Comparison of ENCODE assay signal across 27 cellular contexts in genomic region chr2:8080063-8080462, GRCh38.
"Had no signal": no experiment of that assay in that cellular context is flagged by ENCODE, and none has a peak within 500 bp of the region (broad histone marks: within the 10 kb centered on the region; RNA-seq: fewer than 3 reads in every experiment).

No MANE protein-coding gene starts in this region.

- H3K27me3 ChIP-seq: adrenal gland, body of pancreas, breast epithelium had no signal

- FAIRE-seq: astrocyte, RCC 7860 had no signal

- DNase-seq: activated CD4-positive, alpha-beta T cell treated with anti-CD3 and anti-CD28 coated beads, Interleukin-2, amount 10 ng/mL, durations not matched to agents 7 days and 5 days; activated CD4-positive, alpha-beta T cell treated with anti-CD3 and anti-CD28 coated beads, Interleukin-2, amount 50 U/mL, for 48 hours; activated CD8-positive, alpha-beta T cell treated with anti-CD3 and anti-CD28 coated beads, Interleukin-2, amount 10 ng/mL, durations not matched to agents 7 days and 5 days; activated gamma-delta T cell treated with Interleukin-2 at 50 U/mL for 16 hours; activated naive CD4-positive, alpha-beta T cell treated with anti-CD3 and anti-CD28 coated beads for 36 hours; activated T-cell treated with anti-CD3 and anti-CD28 coated beads, Interleukin-2, amount 50 U/mL, for 24 hours; adrenal gland; body of pancreas; NCI-H1048; NCI-H1694; NCI-H1930; NCI-H2081 treated with DMSO at 0.1 percent for 48 hours; NCI-H524 treated with DMSO at 0.1 percent for 48 hours; NK-92 treated with Interleukin-12 subunit alpha and Interleukin-12 subunit beta, amount 100 ng/mL, for 24 hours; PC-3; SIG-M5; SW 1271; T-helper 1 cell; T-helper 2 cell; T-helper 9 cell had no signal

- H3K9me3 ChIP-seq: adrenal gland, body of pancreas, breast epithelium had no signal

- ATAC-seq: activated CD8-positive, alpha-beta T cell treated with anti-CD3 and anti-CD28 coated beads, Interleukin-2, amount 10 ng/mL, durations not matched to agents 7 days and 5 days; activated naive CD4-positive, alpha-beta T cell treated with anti-CD3 and anti-CD28 coated beads, Interleukin-2, amount 50 U/mL, for 72 hours; body of pancreas; PC-3; Right ventricle myocardium inferior; SK-N-SH treated with all-trans-retinoic acid at 6 μM for 48 hours had no signal

- H3K36me3 ChIP-seq: adrenal gland, breast epithelium had no signal

- H3K4me1 ChIP-seq: adrenal gland, body of pancreas, breast epithelium had no signal

- H3K27ac ChIP-seq: adrenal gland, body of pancreas, breast epithelium, RWPE1 had no signal

- H3K4me3 ChIP-seq: adrenal gland, body of pancreas, breast epithelium had no signal
